In the genomic region with DNA sequence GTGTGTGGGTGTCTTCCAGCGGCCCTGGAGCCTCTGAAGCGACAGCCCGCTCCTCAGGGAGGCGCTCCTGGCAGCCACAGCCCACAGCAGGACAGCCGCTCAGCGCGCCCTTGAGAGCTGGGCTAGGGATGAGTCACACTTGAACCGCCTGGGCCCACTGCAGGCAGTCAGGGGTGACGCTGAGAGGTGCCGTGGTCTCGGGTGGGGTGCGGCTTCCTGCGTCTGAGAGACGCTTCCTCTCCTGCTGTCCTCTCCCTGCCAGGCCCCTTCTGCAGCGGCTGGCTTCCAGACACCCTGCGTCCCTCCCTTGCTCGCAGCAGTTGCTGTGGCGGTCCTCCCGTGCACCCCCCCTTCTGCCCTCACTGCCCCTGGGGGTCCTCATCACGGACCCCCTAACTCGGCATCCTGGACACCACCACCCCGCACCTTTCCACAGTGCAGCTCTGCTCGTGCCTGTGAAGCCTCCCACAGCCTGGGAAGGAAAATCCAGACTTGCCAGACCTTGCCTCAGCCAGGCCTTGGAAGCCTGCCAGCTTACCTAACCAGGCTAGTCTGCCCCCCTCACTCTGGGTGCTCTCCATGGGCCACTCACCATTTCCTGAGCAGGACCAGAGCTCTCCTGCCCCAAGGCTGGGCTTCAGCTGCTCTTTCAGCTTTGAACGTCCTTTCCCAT, we compare ENCODE assay signal across 8 cellular contexts. TPM values are rescaled to one million over a fixed set of nuclear protein-coding genes. Genes with fewer than 3 reads are reported as not detected.
DNase-seq lines count a peak whose midpoint lies in the region; ATAC-seq and TF ChIP-seq lines count a peak whose summit lies in the region.

No MANE protein-coding gene starts in this region.

- no peaks in the 10 kb centered on the region for H3K9me2 ChIP-seq in MM.1S (replicated peaks; ENCODE audit: insufficient read depth, low read length)

- H3K9me3 ChIP-seq in MM.1S (replicated peaks; ENCODE audit: insufficient read depth, low read length), result no peaks in the 10 kb centered on the region

- no peaks in the 10 kb centered on the region for H3F3A ChIP-seq in MM.1S (ENCODE audit: insufficient read depth, low read length)

- no peaks in the 10 kb centered on the region for H4K20me1 ChIP-seq in MM.1S (ENCODE audit: insufficient read depth, low read length)

- no peaks in the 10 kb centered on the region for H3K79me2 ChIP-seq in MM.1S (ENCODE audit: low read length)

- H3K4me3 ChIP-seq in brain microvascular endothelial cell (ENCODE audit: low read depth, low read length), result peak overlapping the region; percentile 24
- H3K4me3 ChIP-seq in MM.1S (ENCODE audit: low read length), result no peak overlapping the region

- H3K4me1 ChIP-seq in MM.1S (ENCODE audit: low read length), result no peaks in the 10 kb centered on the region

- TF ChIP-seq CTCF in VCaP (conservative IDR thresholded peaks at IDR 0.05) (no peak), brain microvascular endothelial cell (IDR thresholded peaks at IDR 0.05; ENCODE audit: low read depth, low read length, missing control alignments) (peak; percentile 47), MM.1S (IDR thresholded peaks at IDR 0.05; ENCODE audit: low read length) (no peak)

- ATAC-seq in GM21619 (IDR thresholded peaks at IDR 0.05; ENCODE audit: unreplicated experiment), result peak; percentile 88
- ATAC-seq in left lobe of liver, result peak; percentile 30

- H3K36me3 ChIP-seq in brain microvascular endothelial cell (replicated peaks) (peaks cover 7% of the 10 kb centered on the region), MM.1S (replicated peaks; ENCODE audit: insufficient read depth, low read length) (no peaks in the 10 kb centered on the region)

- H3K27me3 ChIP-seq in brain microvascular endothelial cell (replicated peaks) (no peaks in the 10 kb centered on the region), MM.1S (replicated peaks; ENCODE audit: insufficient read depth, low read length) (no peaks in the 10 kb centered on the region)

- in situ Hi-C loops in brain microvascular endothelial cell (cut with HindIII; ENCODE audit: low pct_ligation_motif_present, low sequenced_read_pairs), result no loop called here

- no peak overlapping the region for H3K9ac ChIP-seq in MM.1S (ENCODE audit: low read length)

- no peak overlapping the region for H2AFZ ChIP-seq in MM.1S (ENCODE audit: low read length)

- H3K4me2 ChIP-seq in MM.1S (ENCODE audit: low read depth, low read length), result no peak overlapping the region

- peak overlapping the region; percentile 19; the same call in 1 of the 2 replicates for H3K27ac ChIP-seq in VCaP
- no peak overlapping the region for H3K27ac ChIP-seq in brain microvascular endothelial cell
- no peak overlapping the region for H3K27ac ChIP-seq in MM.1S (ENCODE audit: low read length)

- DNase-seq in Daoy (ENCODE audit: low read depth) (peak; percentile 90), LoVo (ENCODE audit: low spot score) (peak; percentile 56), brain microvascular endothelial cell (peak; percentile 72), left lobe of liver (ENCODE audit: low spot score) (no peak), MM.1S (no peak)
- DNase-seq in stimulated activated CD8-positive, alpha-beta memory T cell treated with anti-CD3 and anti-CD28 coated beads, Interleukin-12 subunit alpha, Interleukin-12 subunit beta, amount 100 ng/mL, for 1 hour (ENCODE audit: low read depth), result peak; percentile 85

RNA-seq across cellular contexts. Expression of gene SPTBN5, which starts 1.1 kb away (rescaled TPM):
- 1.1 and 3.8 TPM in 2 replicates for total RNA-seq in Daoy (2014; rRNA removed; shearing (Covaris generic))
- 3.5 TPM for total RNA-seq in left lobe of liver

RNA-seq across cellular contexts. Expression of gene PLA2G4B, which starts 56.3 kb away (rescaled TPM):
- 0.71 and 4.6 TPM in 2 replicates for total RNA-seq in Daoy (2014; rRNA removed; shearing (Covaris generic))
- 5.9 TPM for total RNA-seq in left lobe of liver

Comparison
In these comparisons a context has a peak if more than half of its experiments do, and no peak if none do; other contexts are left out.
1. DNase-seq: peak in Daoy (single experiment), LoVo (single experiment), brain microvascular endothelial cell (single experiment) and stimulated activated CD8-positive, alpha-beta memory T cell treated with anti-CD3 and anti-CD28 coated beads, Interleukin-12 subunit alpha, Interleukin-12 subunit beta, amount 100 ng/mL, for 1 hour (single experiment); none in left lobe of liver (single experiment) and MM.1S (single experiment).